Comparison of ENCODE assay signal across 7 cellular contexts in genomic region chr2:63189026-63189425, GRCh38.
DNase-seq lines count a peak whose midpoint lies in the region; TF ChIP-seq lines count a peak whose summit lies in the region.

No MANE protein-coding gene starts in this region.

- DNase-seq in GM13976 (ENCODE audit: low spot score) (peak; percentile 47), HFFc6 (peak; percentile 57), NOMO-1 treated with DMSO at 0.1 percent for 48 hours (lab: John Stamatoyannopoulos, UW; ENCODE audit: unreplicated experiment) (peak; percentile 50), esophagus muscularis mucosa (ENCODE audit: extremely low spot score) (no peak), transverse colon (peak; percentile 8), NCI-H774 (lab: John Stamatoyannopoulos, UW) (no peak), lower leg skin (ENCODE audit: low spot score in 2 of 2) (no peak)

- no peaks in the 10 kb centered on the region; the same call in 1 of the 2 replicates for H3K36me3 Mint-ChIP-seq in HFFc6 (ENCODE audit: low read depth)

- intact Hi-C loops in esophagus muscularis mucosa (cut with DNase I) (no loop called here), transverse colon (cut with DNase I; ENCODE audit: low total_unique reads) (no loop called here), lower leg skin (cut with DNase I; ENCODE audit: low total_unique reads) (no loop called here)

- H3K9me3 ChIP-seq in esophagus muscularis mucosa (no peaks in the 10 kb centered on the region), transverse colon (peaks cover 0 to 7% of the 10 kb centered on the region in 2 donors)

- H3K27me3 ChIP-seq in esophagus muscularis mucosa (no peaks in the 10 kb centered on the region), transverse colon (no peaks in the 10 kb centered on the region)

- TF ChIP-seq CTCF in GM13976 (IDR thresholded peaks at IDR 0.05; ENCODE audit: borderline replicate concordance, control extremely low read depth, extremely low read depth, insufficient read depth, missing control alignments) (peak; percentile 47), HFFc6 (IDR thresholded peaks at IDR 0.05) (peak; percentile 84), esophagus muscularis mucosa (IDR thresholded peaks at IDR 0.05) (peak in 2 of 3 experiments; percentile 24 to 59), transverse colon (IDR thresholded peaks at IDR 0.05) (peak in 3 of 5 experiments; percentile 17 to 39 (median 37)), lower leg skin (IDR thresholded peaks at IDR 0.05) (no peak)

- TF ChIP-seq EP300 in esophagus muscularis mucosa (IDR thresholded peaks at IDR 0.05) (no peak), transverse colon (IDR thresholded peaks at IDR 0.05; ENCODE audit: low read depth) (no peak)

- H3K4me1 Mint-ChIP-seq in HFFc6 (ENCODE audit: low read depth), result peaks cover 7% of the 10 kb centered on the region

- no peaks in the 10 kb centered on the region for H3K36me3 ChIP-seq in esophagus muscularis mucosa
- no peaks in the 10 kb centered on the region for H3K36me3 ChIP-seq in transverse colon

- no peak overlapping the region for H3K27ac Mint-ChIP-seq in HFFc6

- 49% methylated on average over 4 of the region's 4 CpGs for WGBS in esophagus muscularis mucosa
- WGBS in transverse colon (ENCODE audit: low coverage in 1 of 2), 2 donors, result 39 to 59% methylated on average over 4 of the region's 4 CpGs
- WGBS in lower leg skin, 2 donors, result 52 to 56% methylated on average over 4 of the region's 4 CpGs

- TF ChIP-seq POLR2A in esophagus muscularis mucosa (IDR thresholded peaks at IDR 0.05; ENCODE audit: low read depth), result no peak
- no peak for TF ChIP-seq POLR2A in transverse colon (IDR thresholded peaks at IDR 0.05)
- TF ChIP-seq POLR2A in lower leg skin (IDR thresholded peaks at IDR 0.05), result no peak

- H3K4me3 Mint-ChIP-seq in HFFc6, result peak overlapping the region; percentile 67

- H3K4me3 ChIP-seq in esophagus muscularis mucosa, result no peak overlapping the region
- H3K4me3 ChIP-seq in transverse colon, result no peak overlapping the region
- H3K4me3 ChIP-seq in lower leg skin (ENCODE audit: low read depth, poor library complexity, severe bottlenecking), result no peak overlapping the region

- peaks cover 6% of the 10 kb centered on the region; the same call in 1 of the 2 replicates for H3K9me3 Mint-ChIP-seq in HFFc6

- in situ Hi-C loops in GM13976 (cut with MboI; ENCODE audit: low sequenced_read_pairs, unreplicated experiment), result no loop called here
- in situ Hi-C loops in transverse colon (cut with MboI; ENCODE audit: low pct_ligation_motif_present in 1 of 4, low pct_unique_long_range_greater_than_20kb in 1 of 4, low sequenced_read_pairs in 3 of 4), result no loop called here

- H3K4me1 ChIP-seq in esophagus muscularis mucosa, result no peaks in the 10 kb centered on the region
- no peaks in the 10 kb centered on the region for H3K4me1 ChIP-seq in transverse colon

- no peaks in the 10 kb centered on the region; the same call in 1 of the 2 replicates for H3K27me3 Mint-ChIP-seq in HFFc6 (ENCODE audit: insufficient read depth)

- H3K27ac ChIP-seq in esophagus muscularis mucosa (replicated peaks in 1 of 4) (no peak overlapping the region), transverse colon (no peak overlapping the region)

Comparison
In these comparisons a context has a peak if more than half of its experiments do, and no peak if none do; other contexts are left out.
1. DNase-seq: peak in GM13976 (single experiment), HFFc6 (single experiment), NOMO-1 treated with DMSO at 0.1 percent for 48 hours (single experiment) and transverse colon (single experiment); none in esophagus muscularis mucosa (single experiment), NCI-H774 (single experiment) and lower leg skin (0 of 2).
2. CTCF ChIP-seq: peak in GM13976 (single experiment), HFFc6 (single experiment), esophagus muscularis mucosa (2 of 3) and transverse colon (3 of 5); none in lower leg skin (0 of 3).